Comparison of ENCODE assay signal across 9 cellular contexts in genomic region chr5:140131967-140132409, GRCh38.
A peak's percentile ranks its signal among the peaks of the same experiment; 100 is the strongest.
DNase-seq lines count a peak whose midpoint lies in the region; ATAC-seq, FAIRE-seq and TF ChIP-seq lines count a peak whose summit lies in the region.
"Had no signal": no experiment of that assay in that cellular context is flagged by ENCODE, and none has a peak within 500 bp of the region (broad histone marks: within the 10 kb centered on the region; RNA-seq: fewer than 3 reads in every experiment).

No MANE protein-coding gene starts in this region.

- no peak for FAIRE-seq in D721Med (lab: Jason Lieb, UNC)
- FAIRE-seq: G401.6 had no signal

- DNase-seq in activated CD8-positive, alpha-beta memory T cell treated with anti-CD3 and anti-CD28 coated beads for 24 hours: peak; percentile 56
- DNase-seq in activated CD8-positive, alpha-beta memory T cell treated with anti-CD3 and anti-CD28 coated beads, Interleukin-2, amount 50 U/mL, for 4 hours: no peak
- DNase-seq in OCI-M1 (lab: John Stamatoyannopoulos, UW) (peak; percentile 50), epithelial cell of esophagus (ENCODE audit: low read depth) (peak; percentile 93), UCSD-AML1 (lab: John Stamatoyannopoulos, UW; ENCODE audit: unreplicated experiment) (no peak), D721Med (ENCODE audit: insufficient read length, low spot score) (no peak), HUDEP-2 (lab: John Stamatoyannopoulos, UW; ENCODE audit: unreplicated experiment in 76 of 76) (no peak)
- no peak for DNase-seq in stimulated activated naive CD8-positive, alpha-beta T cell treated with anti-CD3 and anti-CD28 coated beads, Interleukin-15, Interleukin-2, amounts not matched to agents 100 U/mL and 50 U/mL, for 24 hours

- H3K4me3 ChIP-seq in epithelial cell of esophagus (ENCODE audit: low read length): no peak overlapping the region

- TF ChIP-seq CTCF in epithelial cell of esophagus (IDR thresholded peaks at IDR 0.05; ENCODE audit: insufficient read depth, low read depth, low read length, missing control alignments) (no peak), D721Med (IDR thresholded peaks at IDR 0.05; ENCODE audit: insufficient read depth, missing control alignments) (no peak)

- peak; percentile 92 for ATAC-seq in stimulated activated naive CD8-positive, alpha-beta T cell treated with anti-CD3 and anti-CD28 coated beads, Interleukin-15, Interleukin-2, amounts not matched to agents 100 U/mL and 50 U/mL, for 24 hours

Comparison
In these comparisons a context has a peak if more than half of its experiments do, and no peak if none do; other contexts are left out.
1. DNase-seq: peak in activated CD8-positive, alpha-beta memory T cell treated with anti-CD3 and anti-CD28 coated beads for 24 hours (single experiment), OCI-M1 (single experiment) and epithelial cell of esophagus (single experiment); none in activated CD8-positive, alpha-beta memory T cell treated with anti-CD3 and anti-CD28 coated beads, Interleukin-2, amount 50 U/mL, for 4 hours (single experiment), stimulated activated naive CD8-positive, alpha-beta T cell treated with anti-CD3 and anti-CD28 coated beads, Interleukin-15, Interleukin-2, amounts not matched to agents 100 U/mL and 50 U/mL, for 24 hours (single experiment), UCSD-AML1 (single experiment), D721Med (single experiment) and HUDEP-2 (0 of 76).